8 cellular contexts compared by ENCODE assay signal in genomic region chr13:99496322-99497142, GRCh38. TPM values are rescaled to one million over a fixed set of nuclear protein-coding genes. Genes with fewer than 3 reads are reported as not detected.
A peak's percentile ranks its signal among the peaks of the same experiment; 100 is the strongest.
DNase-seq lines count a peak whose midpoint lies in the region; ATAC-seq, FAIRE-seq and TF ChIP-seq lines count a peak whose summit lies in the region.

No MANE protein-coding gene starts in this region.

- TF ChIP-seq POLR2A in HepG2 (IDR thresholded peaks at IDR 0.05; ENCODE audit: insufficient read depth in 1 of 2, low read depth in 2 of 2, low read length in 2 of 2): peak; percentile 58 to 85

- no peaks in the 10 kb centered on the region for H3K36me3 ChIP-seq in HepG2 (replicated peaks in 1 of 2; ENCODE audit: control insufficient read depth in 1 of 2, insufficient read depth in 2 of 2, low read length in 2 of 2)

- in situ Hi-C loops in HepG2 (cut with HindIII; ENCODE audit: extremely low pct_ligation_motif_present, low pct_unique_long_range_greater_than_20kb): no loop called here

- POLR2A ChIA-PET in T-cell (lab: Charles Lee): interaction anchor here in 1 of 2 donors (0.6 to 0.7 kb wide), 3 partner anchors 11 to 144 kb away, joined by 3 to 6 read pairs (median 3); no protein-coding TSS in a partner anchor
- POLR2A ChIA-PET in HepG2 (lab: Yijun Ruan, JAX): interaction anchor here (1.0 to 1.6 kb wide), 3 partner anchors 10 to 295 kb away, joined by 3 to 9 read pairs (median 3); partner anchors contain the start of gene CLYBL

- H3K9me3 Mint-ChIP-seq in T-cell: peaks cover 3 to 6% (median 5%) of the 10 kb centered on the region in 3 donors
- peaks cover 4% of the 10 kb centered on the region for H3K9me3 Mint-ChIP-seq in progenitor cell of endocrine pancreas (ENCODE audit: low read depth)

- H3K4me1 Mint-ChIP-seq in T-cell (peaks cover 62 to 72% (median 71%) of the 10 kb centered on the region in 3 donors), progenitor cell of endocrine pancreas (ENCODE audit: low read depth) (peaks cover 15% of the 10 kb centered on the region)

- peak overlapping the region; percentile 91 for H3K4me2 ChIP-seq in HepG2 (ENCODE audit: low read depth, low read length)

- peak overlapping the region; percentile 87 for H3K27ac ChIP-seq in HepG2 (ENCODE audit: extremely low read length, insufficient read depth, low read length)

- WGBS in HepG2 (ENCODE audit: low lambda C conversion rate): under 1% methylated on average over 10 of the region's 10 CpGs

- H3K9ac ChIP-seq in HepG2 (ENCODE audit: insufficient read depth, low read depth, low read length): peak overlapping the region; percentile 82

- ATAC-seq in HG03175 (IDR thresholded peaks at IDR 0.05; ENCODE audit: unreplicated experiment) (peak; percentile 65), T-cell (replicated peaks in 1 of 4) (peak; percentile 29 to 37 (median 32)), HepG2 (peak; percentile 76)

- TF ChIP-seq CTCF in HepG2 (CRISPR knock-in tag; IDR thresholded peaks at IDR 0.05) (no peak), progenitor cell of endocrine pancreas (IDR thresholded peaks at IDR 0.05; ENCODE audit: unreplicated experiment) (no peak)

- TF ChIP-seq EP300 in HepG2 (IDR thresholded peaks at IDR 0.05; ENCODE audit: low read depth in 2 of 2, low read length in 2 of 2) (peak in 1 of 2 experiments; percentile 4; a peak in 1 of 4 replicates), HepG2 (CRISPR knock-in tag; IDR thresholded peaks at IDR 0.05; ENCODE audit: borderline replicate concordance) (no peak)

- no peaks in the 10 kb centered on the region for H3K9me3 ChIP-seq in HepG2 (ENCODE audit: low read length)

- H3K27me3 Mint-ChIP-seq in T-cell (no peaks in the 10 kb centered on the region), progenitor cell of endocrine pancreas (peaks cover 12% of the 10 kb centered on the region)

- FAIRE-seq in HepG2 (lab: Jason Lieb, UNC): peak; percentile 99

- peaks cover 21% of the 10 kb centered on the region for H3K79me2 ChIP-seq in HepG2 (ENCODE audit: insufficient read depth, low read length)

- DNase-seq in NCI-H2081 (lab: John Stamatoyannopoulos, UW) (peak; percentile 12 to 32), NCI-H2081 treated with DMSO at 0.1 percent for 48 hours (lab: John Stamatoyannopoulos, UW) (no peak), T-cell (peak in 33 of 34 experiments; percentile 37 to 76 (median 55)), anterior cingulate cortex (lab: John Stamatoyannopoulos, UW) (peak in 40 of 58 donors; percentile 2 to 71 (median 17)), HepG2 (ENCODE audit: low spot score) (peak; percentile 98), progenitor cell of endocrine pancreas (ENCODE audit: low spot score, unreplicated experiment) (no peak)
- DNase-seq in stimulated activated CD8-positive, alpha-beta memory T cell treated with anti-CD3 and anti-CD28 coated beads, Interleukin-2, amount 100 ng/mL, for 1 hour (ENCODE audit: low read depth in 2 of 2): peak; percentile 14 to 45

- intact Hi-C loops in HepG2 (cut with micrococcal nuclease; ENCODE audit: unreplicated experiment): loop anchor here (5.0 kb wide), 1 partner anchor 294 kb away; the partner anchor contains the start of gene UBAC2

- peak overlapping the region; percentile 53 to 95 (median 75) for H3K4me3 ChIP-seq in HepG2 (replicated peaks in 1 of 3; ENCODE audit: insufficient read depth in 1 of 3, low read depth in 2 of 3, low read length in 3 of 3)

- H3K4me3 Mint-ChIP-seq in T-cell (peak overlapping the region; percentile 91 to 98 (median 98)), progenitor cell of endocrine pancreas (ENCODE audit: low read depth) (no peak overlapping the region)

- H3K27me3 ChIP-seq in HepG2 (ENCODE audit: control insufficient read depth in 1 of 2, insufficient read depth in 2 of 2, low read length in 2 of 2): no peaks in the 10 kb centered on the region; a peak in 1 of 5 replicates

- CTCF ChIA-PET in T-cell (lab: Charles Lee): interaction anchor here in 1 of 2 donors (0.7 to 1.4 kb wide), 8 partner anchors 10 to 320 kb away, joined by 3 to 7 read pairs (median 3); no protein-coding TSS in a partner anchor
- CTCF ChIA-PET in HepG2 (lab: Yijun Ruan, JAX; ENCODE audit: low intra/inter-chr PET ratio, low total read pairs): no interaction called here

- BruUV-seq in HepG2 (replicated peaks; lab: Mats Ljungman, UMichigan): no TSS peak

- peaks cover 17% of the 10 kb centered on the region for H3K36me3 Mint-ChIP-seq in T-cell
- peaks cover 3% of the 10 kb centered on the region for H3K36me3 Mint-ChIP-seq in progenitor cell of endocrine pancreas (ENCODE audit: insufficient read depth)

- peak overlapping the region; percentile 98 to 99 for H3K27ac Mint-ChIP-seq in T-cell
- no peak overlapping the region for H3K27ac Mint-ChIP-seq in progenitor cell of endocrine pancreas

- TF ChIP-seq RAD21 in HepG2 (CRISPR knock-in tag; IDR thresholded peaks at IDR 0.05): no peak

- peak overlapping the region; percentile 72 for H2AFZ ChIP-seq in HepG2 (ENCODE audit: low read length)

- H3K4me1 ChIP-seq in HepG2 (ENCODE audit: insufficient read depth, low read length): peaks cover 38% of the 10 kb centered on the region

- H4K20me1 ChIP-seq in HepG2 (ENCODE audit: insufficient read depth, low read length): no peaks in the 10 kb centered on the region

TF ChIP-seq in HepG2, 621 proteins besides CTCF, POLR2A, EP300 and RAD21 (continues in another document):
- peak; percentile 87 for TF ChIP-seq POLR2AphosphoS5 (IDR thresholded peaks at IDR 0.05; ENCODE audit: low read depth, low read length)
- no peak for TF ChIP-seq HNRNPH1 (optimal IDR thresholded peaks at IDR 0.05; ENCODE audit: low read depth, low read length)
- TF ChIP-seq ZNF264 (CRISPR knock-in tag; IDR thresholded peaks at IDR 0.05): peak; percentile 21; the same call in 1 of the 2 replicates
- peak; percentile 15; the same call in 1 of the 2 replicates for TF ChIP-seq THAP11 (CRISPR knock-in tag; IDR thresholded peaks at IDR 0.05)
- TF ChIP-seq ZFP36L2 (CRISPR knock-in tag; IDR thresholded peaks at IDR 0.05): no peak
- TF ChIP-seq NONO (IDR thresholded peaks at IDR 0.05): no peak
- TF ChIP-seq NONO (CRISPR knock-in tag; conservative IDR thresholded peaks at IDR 0.05): 0 out of 2 replicates have a peak, but pooled peaks have one; percentile 26
- TF ChIP-seq ZNF607 (CRISPR knock-in tag; IDR thresholded peaks at IDR 0.05; ENCODE audit: borderline replicate concordance): no peak; the same call in 1 of the 2 replicates
- no peak for TF ChIP-seq ZNF598 (CRISPR knock-in tag; IDR thresholded peaks at IDR 0.05; ENCODE audit: borderline replicate concordance)
- TF ChIP-seq ZSCAN9 (CRISPR knock-in tag; IDR thresholded peaks at IDR 0.05; ENCODE audit: borderline replicate concordance): no peak
- TF ChIP-seq NR2C2 (CRISPR knock-in tag; IDR thresholded peaks at IDR 0.05; ENCODE audit: borderline replicate concordance): peak; percentile 44; the same call in 1 of the 2 replicates
- TF ChIP-seq MEIS2 (CRISPR knock-in tag; IDR thresholded peaks at IDR 0.05): 0 out of 2 replicates have a peak, but pooled peaks have one; percentile 15
- no peak for TF ChIP-seq GATAD2A (CRISPR knock-in tag; IDR thresholded peaks at IDR 0.05)
- TF ChIP-seq FOXA1 (IDR thresholded peaks at IDR 0.05): no peak
- TF ChIP-seq FOXA1 (CRISPR knock-in tag; IDR thresholded peaks at IDR 0.05): 0 out of 2 replicates have a peak, but pooled peaks have one; percentile 31
- TF ChIP-seq ZNF317 (CRISPR knock-in tag; IDR thresholded peaks at IDR 0.05): 0 out of 2 replicates have a peak, but pooled peaks have one; percentile 36
- TF ChIP-seq ZBTB46 (CRISPR knock-in tag; IDR thresholded peaks at IDR 0.05; ENCODE audit: borderline replicate concordance): no peak
- peak; percentile 13; the same call in 1 of the 2 replicates for TF ChIP-seq SALL1 (CRISPR knock-in tag; IDR thresholded peaks at IDR 0.05)

RNA-seq across cellular contexts. Expression of gene TM9SF2, which starts 4.7 kb away (rescaled TPM):
- total RNA-seq in T-cell (10 to 100 TPM; 43.2 to 54.0 (median 48.8) TPM), HepG2 (2016; rRNA removed; fragmentation: Illumina TruSeq; extraction: Trizol) (74.2 and 123 TPM in 2 replicates), progenitor cell of endocrine pancreas (109 and 112 TPM in 2 replicates)
- total RNA-seq in HepG2 (2016; cell fraction: cytosol; rRNA removed; fragmentation: Illumina TruSeq; extraction: Trizol; ENCODE audit: low read depth): 7.8 and 10.3 TPM in 2 replicates
- 66.7 and 127 TPM in 2 replicates for total RNA-seq in HepG2 (2016; cell fraction: insoluble cytoplasmic fraction; rRNA removed; fragmentation: Illumina TruSeq; extraction: Trizol)
- total RNA-seq in HepG2 (2016; cell fraction: membrane; rRNA removed; fragmentation: Illumina TruSeq; extraction: Trizol): 20.6 and 26.5 TPM in 2 replicates
- 119 and 147 TPM in 2 replicates for total RNA-seq in HepG2 (2016; cell fraction: nucleus; rRNA removed; fragmentation: Illumina TruSeq; extraction: Trizol)
- 80.5 and 94.1 TPM in 2 replicates for polyA plus RNA-seq in HepG2 (2011; rRNA removed)
- polyA plus RNA-seq in HepG2 (2011; cell fraction: cytosol; rRNA removed): 48.2 and 89.3 TPM in 2 replicates
- 21.5 and 29.4 TPM in 2 replicates for polyA plus RNA-seq in HepG2 (2011; cell fraction: nucleus; rRNA removed)
- polyA plus RNA-seq in HepG2 (2012): 98.2 and 106 TPM in 2 replicates
- 5.2 and 6.0 TPM in 2 replicates for polyA plus RNA-seq in HepG2 (2016; cell fraction: cytosol; fragmentation: Illumina TruSeq; extraction: Trizol; ENCODE audit: low read depth)
- 56.6 and 59.1 TPM in 2 replicates for polyA plus RNA-seq in HepG2 (2016; cell fraction: insoluble cytoplasmic fraction; fragmentation: Illumina TruSeq; extraction: Trizol; ENCODE audit: low read depth)
- 12.1 and 14.1 TPM in 2 replicates for polyA plus RNA-seq in HepG2 (2016; cell fraction: membrane; fragmentation: Illumina TruSeq; extraction: Trizol; ENCODE audit: low read depth)
- polyA plus RNA-seq in HepG2 (2016; cell fraction: nucleus; fragmentation: Illumina TruSeq; extraction: Trizol; ENCODE audit: insufficient read depth, low read depth): 114 and 122 TPM in 2 replicates
- polyA minus RNA-seq in HepG2 (2011; rRNA and poly(A)+ RNA removed; ENCODE audit: low replicate concordance): 60.8 and 81.5 TPM in 2 replicates
- 134 and 137 TPM in 2 replicates for polyA minus RNA-seq in HepG2 (2011; cell fraction: cytosol; rRNA and poly(A)+ RNA removed)
- polyA minus RNA-seq in HepG2 (2011; cell fraction: nucleus; rRNA and poly(A)+ RNA removed): 65.5 and 71.9 TPM in 2 replicates

Comparison
In these comparisons a context has a peak if more than half of its experiments do, and no peak if none do; other contexts are left out.
1. DNase-seq: peak in NCI-H2081 (2 of 2), T-cell (33 of 34), anterior cingulate cortex (40 of 58), HepG2 (single experiment) and stimulated activated CD8-positive, alpha-beta memory T cell treated with anti-CD3 and anti-CD28 coated beads, Interleukin-2, amount 100 ng/mL, for 1 hour (2 of 2); none in NCI-H2081 treated with DMSO at 0.1 percent for 48 hours (single experiment) and progenitor cell of endocrine pancreas (single experiment).
2. Peak in every context shown above with its lines, with median percentiles within 50 percentile points of each other: ATAC-seq.